ENCODE assay signal across 18 cellular contexts in the genomic region with DNA sequence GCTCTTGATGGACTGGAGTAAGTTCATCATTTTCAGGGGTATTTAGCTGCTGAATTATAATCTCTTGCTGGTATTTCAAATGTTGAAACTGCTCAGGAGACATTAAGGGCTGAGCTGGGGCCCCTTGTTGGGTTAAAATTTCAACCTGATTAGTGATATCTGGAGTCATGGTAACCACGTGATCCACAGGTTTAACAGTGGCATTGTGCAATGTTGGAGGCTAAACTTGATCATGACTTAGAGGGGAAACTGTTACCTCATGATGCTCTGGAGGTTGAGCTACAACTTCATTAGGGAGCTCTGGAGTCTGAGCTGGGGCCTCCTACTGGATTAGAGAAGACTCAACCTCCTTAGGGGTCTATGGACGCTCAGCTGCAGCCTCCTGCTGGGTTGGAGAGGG. TPM values are rescaled to one million over a fixed set of nuclear protein-coding genes. Genes with fewer than 3 reads are reported as not detected.
A peak's percentile ranks its signal among the peaks of the same experiment; 100 is the strongest.
DNase-seq lines count a peak whose midpoint lies in the region; ATAC-seq, FAIRE-seq and TF ChIP-seq lines count a peak whose summit lies in the region.
"Had no signal": no experiment of that assay in that cellular context is flagged by ENCODE, and none has a peak within 500 bp of the region (broad histone marks: within the 10 kb centered on the region; RNA-seq: fewer than 3 reads in every experiment).

No MANE protein-coding gene starts in this region.

- no peaks in the 10 kb centered on the region for H3K79me2 ChIP-seq in GM12878 (ENCODE audit: control insufficient read depth, insufficient read depth, low read length)
- no peaks in the 10 kb centered on the region for H3K79me2 ChIP-seq in GM23248 (ENCODE audit: insufficient read depth)

- no TSS peak for BruUV-seq in GM12878 (replicated peaks; lab: Mats Ljungman, UMichigan)

- CTCF ChIA-PET in GM12878 (lab: Yijun Ruan, JAX), result interaction anchor here (0.9 to 2.5 kb wide), 6 partner anchors 10 to 405 kb away, joined by 3 to 14 read pairs (median 6); no protein-coding TSS in a partner anchor

- peak; percentile 63 for ATAC-seq in activated naive CD8-positive, alpha-beta T cell treated with anti-CD3 and anti-CD28 coated beads, Interleukin-2, amount 50 U/mL, for 24 hours
- ATAC-seq in GM12878 (no peak), left ventricle myocardium superior (no peak)
- peak; percentile 51 for ATAC-seq in stimulated activated effector memory CD8-positive, alpha-beta T cell treated with anti-CD3 and anti-CD28 coated beads, Interleukin-12 subunit alpha, Interleukin-12 subunit beta, amount 100 ng/mL, for 72 hours

- H3K36me3 ChIP-seq in GM12878 (ENCODE audit: control insufficient read depth in 2 of 2, insufficient read depth in 2 of 2, low read length in 1 of 2) (no peaks in the 10 kb centered on the region), GM23248 (ENCODE audit: low read depth) (no peaks in the 10 kb centered on the region)
- H3K36me3 ChIP-seq: BE2C, HAP-1 had no signal

- SMC1A ChIA-PET in GM12878 (lab: Charles Lee; ENCODE audit: uncharacterized antibody, unreplicated experiment), result interaction anchor here (2.2 kb wide), 1 partner anchor 15 kb away, joined by 8 read pairs; no protein-coding TSS in a partner anchor

- FAIRE-seq in GM19239 (lab: Jason Lieb, UNC) (peak; percentile 67), GM12878 (lab: Jason Lieb, UNC) (no peak)
- FAIRE-seq: A204.1, H1 had no signal

- DNase-seq in activated naive CD8-positive, alpha-beta T cell treated with anti-CD3 and anti-CD28 coated beads, Interleukin-2, amount 50 U/mL, for 24 hours, result no peak
- DNase-seq in activated naive CD8-positive, alpha-beta T cell treated with anti-CD3 and anti-CD28 coated beads for 36 hours, result no peak
- DNase-seq in GM19239 (ENCODE audit: insufficient read length, low spot score), result no peak
- no peak for DNase-seq in GM12878 (ENCODE audit: low read depth, low spot score)
- no peak for DNase-seq in stimulated activated effector memory CD8-positive, alpha-beta T cell treated with anti-CD3 and anti-CD28 coated beads, Interleukin-12 subunit alpha, Interleukin-12 subunit beta, amount 100 ng/mL, for 72 hours (ENCODE audit: low spot score in 2 of 2)
- no peak for DNase-seq in GM23248
- DNase-seq in stimulated activated CD4-positive, alpha-beta T cell treated with anti-CD3 and anti-CD28 coated beads, Interleukin-4, amount 100 ng/mL, for 1 hour, result no peak
- DNase-seq in left ventricle myocardium superior, result no peak
- DNase-seq: BE2C; CD4-positive, alpha-beta memory T cell; DMS79 had no signal

- H3K4me1 Mint-ChIP-seq in activated naive CD8-positive, alpha-beta T cell treated with anti-CD3 and anti-CD28 coated beads, Interleukin-2, amount 50 U/mL, for 24 hours, result peaks cover 24% of the 10 kb centered on the region
- H3K4me1 Mint-ChIP-seq in activated naive CD8-positive, alpha-beta T cell treated with anti-CD3 and anti-CD28 coated beads for 36 hours, result peaks cover 27% of the 10 kb centered on the region
- peaks cover 12% of the 10 kb centered on the region for H3K4me1 Mint-ChIP-seq in stimulated activated effector memory CD8-positive, alpha-beta T cell treated with anti-CD3 and anti-CD28 coated beads, Interleukin-12 subunit alpha, Interleukin-12 subunit beta, amount 100 ng/mL, for 72 hours

- RAD21 ChIA-PET in GM12878 (lab: Charles Lee; ENCODE audit: unreplicated experiment), result no interaction called here

- no peak overlapping the region for H2AFZ ChIP-seq in GM12878 (ENCODE audit: control insufficient read depth, low read depth, low read length)
- H2AFZ ChIP-seq in GM23248, result no peak overlapping the region

- POLR2A ChIA-PET in GM12878 (lab: Charles Lee), result no interaction called here

- H3K9me3 ChIP-seq in GM12878 (replicated peaks; ENCODE audit: control insufficient read depth, insufficient read depth, low read length) (no peaks in the 10 kb centered on the region), GM23248 (ENCODE audit: low read depth) (no peaks in the 10 kb centered on the region)
- H3K9me3 ChIP-seq: BE2C, HAP-1 had no signal

- H3K27me3 Mint-ChIP-seq in activated naive CD8-positive, alpha-beta T cell treated with anti-CD3 and anti-CD28 coated beads, Interleukin-2, amount 50 U/mL, for 24 hours, result peaks cover 8% of the 10 kb centered on the region
- peaks cover 9% of the 10 kb centered on the region for H3K27me3 Mint-ChIP-seq in activated naive CD8-positive, alpha-beta T cell treated with anti-CD3 and anti-CD28 coated beads for 36 hours

- in situ Hi-C loops in GM12878 (cut with MboI), result no loop called here
- in situ Hi-C loops in GM23248 (cut with MboI), result no loop called here

- H3K27me3 ChIP-seq in GM12878 (replicated peaks in 1 of 2; ENCODE audit: control insufficient read depth in 2 of 2, insufficient read depth in 2 of 2, low read length in 1 of 2) (peaks cover 0 to 5% of the 10 kb centered on the region in 2 experiments; a peak in 2 of 4 replicates), GM23248 (replicated peaks; ENCODE audit: insufficient read depth) (peaks cover 24% of the 10 kb centered on the region)

- H3K9ac ChIP-seq in GM12878 (ENCODE audit: control insufficient read depth, insufficient read depth, low read length) (no peak overlapping the region), GM23248 (no peak overlapping the region)

- no peak for TF ChIP-seq POLR2A in GM12878 (IDR thresholded peaks at IDR 0.05; ENCODE audit: low read depth, low read length)

- H3K27ac ChIP-seq in GM12878 (ENCODE audit: control insufficient read depth, insufficient read depth) (no peak overlapping the region), GM23248 (no peak overlapping the region)
- H3K27ac ChIP-seq: C4-2B, HL-60 had no signal

- TF ChIP-seq CTCF in GM12878 (IDR thresholded peaks at IDR 0.05 in 2 of 3, conservative IDR thresholded peaks at IDR 0.05 in 1 of 3; ENCODE audit: control insufficient read depth in 2 of 3, extremely low read depth in 1 of 3, insufficient read depth in 1 of 3, low read depth in 3 of 3, low read length in 3 of 3), result no peak

- TF ChIP-seq RAD21 in GM12878 (IDR thresholded peaks at IDR 0.05; ENCODE audit: insufficient read depth, low read depth, low read length), result no peak

- H3F3A ChIP-seq in GM23248 (ENCODE audit: insufficient read depth), result no peaks in the 10 kb centered on the region

- 15% methylated on average over 2 of the region's 2 CpGs for WGBS in GM12878 (ENCODE audit: insufficient coverage, insufficient replicate concordance, low lambda C conversion rate, missing lambda C conversion rate)
- 51 to 63% methylated on average over 2 of the region's 2 CpGs for WGBS in GM23248 (ENCODE audit: low coverage in 1 of 2, low lambda C conversion rate in 2 of 2, missing lambda C conversion rate in 2 of 2), 2 experiments

- intact Hi-C loops in GM12878 (cut with micrococcal nuclease; ENCODE audit: unreplicated experiment), result no loop called here
- intact Hi-C loops in left ventricle myocardium superior (cut with micrococcal nuclease), result no loop called here

- H3K4me2 ChIP-seq in GM12878 (ENCODE audit: control insufficient read depth, insufficient read depth) (0 out of 2 replicates have a peak overlapping the region, but pooled peaks have one; percentile 2), GM23248 (ENCODE audit: unreplicated experiment) (no peak overlapping the region)

- H3K4me1 ChIP-seq in GM12878 (ENCODE audit: control insufficient read depth, insufficient read depth, low read length) (no peaks in the 10 kb centered on the region; the same call in 1 of the 2 replicates), GM23248 (ENCODE audit: insufficient read depth) (no peaks in the 10 kb centered on the region)
- H3K4me1 ChIP-seq: HAP-1 had no signal

- TF ChIP-seq EP300 in GM12878 (IDR thresholded peaks at IDR 0.05; ENCODE audit: borderline replicate concordance in 1 of 2, control insufficient read depth in 1 of 2, low read depth in 2 of 2, low read length in 2 of 2), result no peak

- H4K20me1 ChIP-seq in GM12878 (ENCODE audit: control insufficient read depth, insufficient read depth) (no peaks in the 10 kb centered on the region; the same call in 1 of the 2 replicates), GM23248 (ENCODE audit: insufficient read depth) (no peaks in the 10 kb centered on the region)

- no peak overlapping the region for H3K27ac Mint-ChIP-seq in activated naive CD8-positive, alpha-beta T cell treated with anti-CD3 and anti-CD28 coated beads, Interleukin-2, amount 50 U/mL, for 24 hours
- H3K27ac Mint-ChIP-seq in activated naive CD8-positive, alpha-beta T cell treated with anti-CD3 and anti-CD28 coated beads for 36 hours, result no peak overlapping the region
- H3K27ac Mint-ChIP-seq in stimulated activated effector memory CD8-positive, alpha-beta T cell treated with anti-CD3 and anti-CD28 coated beads, Interleukin-12 subunit alpha, Interleukin-12 subunit beta, amount 100 ng/mL, for 72 hours, result no peak overlapping the region
- H3K27ac Mint-ChIP-seq: CD4-positive, alpha-beta memory T cell had no signal

- no peaks in the 10 kb centered on the region for H3K36me3 Mint-ChIP-seq in activated naive CD8-positive, alpha-beta T cell treated with anti-CD3 and anti-CD28 coated beads, Interleukin-2, amount 50 U/mL, for 24 hours (ENCODE audit: low read depth)
- no peaks in the 10 kb centered on the region for H3K36me3 Mint-ChIP-seq in activated naive CD8-positive, alpha-beta T cell treated with anti-CD3 and anti-CD28 coated beads for 36 hours
- H3K36me3 Mint-ChIP-seq in stimulated activated effector memory CD8-positive, alpha-beta T cell treated with anti-CD3 and anti-CD28 coated beads, Interleukin-12 subunit alpha, Interleukin-12 subunit beta, amount 100 ng/mL, for 72 hours, result no peaks in the 10 kb centered on the region
- H3K36me3 Mint-ChIP-seq: CD4-positive, alpha-beta memory T cell had no signal

- H3K4me3 ChIP-seq in GM12878 (no peak overlapping the region), GM23248 (no peak overlapping the region)
- H3K4me3 ChIP-seq: HAP-1 had no signal

- H3K4me3 Mint-ChIP-seq in activated naive CD8-positive, alpha-beta T cell treated with anti-CD3 and anti-CD28 coated beads, Interleukin-2, amount 50 U/mL, for 24 hours, result no peak overlapping the region
- no peak overlapping the region for H3K4me3 Mint-ChIP-seq in activated naive CD8-positive, alpha-beta T cell treated with anti-CD3 and anti-CD28 coated beads for 36 hours
- no peak overlapping the region for H3K4me3 Mint-ChIP-seq in stimulated activated effector memory CD8-positive, alpha-beta T cell treated with anti-CD3 and anti-CD28 coated beads, Interleukin-12 subunit alpha, Interleukin-12 subunit beta, amount 100 ng/mL, for 72 hours

- H3K9me2 ChIP-seq in GM23248 (ENCODE audit: insufficient read depth), result no peaks in the 10 kb centered on the region

- no peaks in the 10 kb centered on the region for H3K9me3 Mint-ChIP-seq in activated naive CD8-positive, alpha-beta T cell treated with anti-CD3 and anti-CD28 coated beads, Interleukin-2, amount 50 U/mL, for 24 hours
- no peaks in the 10 kb centered on the region for H3K9me3 Mint-ChIP-seq in activated naive CD8-positive, alpha-beta T cell treated with anti-CD3 and anti-CD28 coated beads for 36 hours
- H3K9me3 Mint-ChIP-seq in stimulated activated effector memory CD8-positive, alpha-beta T cell treated with anti-CD3 and anti-CD28 coated beads, Interleukin-12 subunit alpha, Interleukin-12 subunit beta, amount 100 ng/mL, for 72 hours, result no peaks in the 10 kb centered on the region
- H3K9me3 Mint-ChIP-seq: CD4-positive, alpha-beta memory T cell had no signal

RNA-seq across cellular contexts. Expression of gene MPP2, which starts 17.2 kb away (rescaled TPM):
- 1 to 10 TPM; 5.2 to 6.5 TPM for total RNA-seq in activated naive CD8-positive, alpha-beta T cell treated with anti-CD3 and anti-CD28 coated beads for 36 hours
- 0.52 TPM in 1 of 2 replicates, not detected in the other for total RNA-seq in GM12878 (2013; cell fraction: nucleolus; rRNA removed)
- total RNA-seq in GM12878 (2014; rRNA removed) (0.11 and 0.16 TPM in 2 replicates), GM12878 (2014; rRNA removed; fragmentation: Illumina TruSeq; extraction: Trizol) (0.14 and 0.18 TPM in 2 replicates), GM12878 (2021) (0.21 and 0.56 TPM in 2 replicates), left ventricle myocardium superior (17.1 TPM)
- polyA plus RNA-seq in GM12878 (2011; ENCODE audit: low read depth), result 0.05 TPM
- polyA plus RNA-seq in GM12878 (2011; rRNA removed) (0.07 and 0.23 TPM in 2 replicates), GM12878 (2014; fragmentation: Illumina TruSeq; extraction: Trizol) (0.22 TPM in 1 of 2 replicates, not detected in the other), GM12878 (2014; fragmentation: Nextera tagmentation; extraction: Ambion mirVana) (under 1 TPM in 1 of 2 experiments, not detected in 1; 0.02 TPM), GM12878 (2014; rRNA removed) (0.12 and 0.13 TPM in 2 replicates), GM12878 (2016; fragmentation: Nextera tagmentation; extraction: Ambion mirVana) (under 1 TPM in 1 of 2 experiments, not detected in 1; 0.11 TPM), GM23248 (2016; fragmentation: Nextera tagmentation; extraction: Ambion mirVana) (3.8 and 4.1 TPM in 2 replicates)
- polyA plus RNA-seq in GM12878 (2011; cell fraction: cytosol; rRNA removed), result 0.07 and 0.13 TPM in 2 replicates
- polyA plus RNA-seq in GM12878 (2011; cell fraction: nucleus; rRNA removed), result 0.19 and 0.21 TPM in 2 replicates
- polyA plus RNA-seq in GM12878 (2012), result 0.20 and 0.65 TPM in 2 replicates
- polyA minus RNA-seq in GM12878 (2011; rRNA and poly(A)+ RNA removed), result 0.29 and 0.52 TPM in 2 replicates
- polyA minus RNA-seq in GM12878 (2011; cell fraction: cytosol; rRNA and poly(A)+ RNA removed), result 0.67 TPM in 1 of 2 replicates, not detected in the other
- polyA minus RNA-seq in GM12878 (2011; cell fraction: nucleus; rRNA and poly(A)+ RNA removed), result 0.36 and 0.38 TPM in 2 replicates
- 5.1 and 13.8 TPM in 2 replicates for total RNA-seq in GM23248 (2014; rRNA removed; shearing (Covaris generic))

RNA-seq across cellular contexts. Expression of gene PPY, which starts 17.7 kb away (rescaled TPM):
- total RNA-seq in activated naive CD8-positive, alpha-beta T cell treated with anti-CD3 and anti-CD28 coated beads for 36 hours, result not detected
- not detected in 2 replicates for total RNA-seq in GM12878 (2013; cell fraction: nucleolus; rRNA removed)
- total RNA-seq in GM12878 (2014; rRNA removed) (not detected in 2 replicates), GM12878 (2014; rRNA removed; fragmentation: Illumina TruSeq; extraction: Trizol) (not detected in 2 replicates), GM12878 (2021) (not detected in 2 replicates), left ventricle myocardium superior (not detected)
- polyA plus RNA-seq in GM12878 (2011; ENCODE audit: low read depth), result not detected
- polyA plus RNA-seq in GM12878 (2011; rRNA removed) (not detected in 2 replicates), GM12878 (2014; fragmentation: Illumina TruSeq; extraction: Trizol) (not detected in 2 replicates), GM12878 (2014; fragmentation: Nextera tagmentation; extraction: Ambion mirVana) (not detected), GM12878 (2014; rRNA removed) (not detected in 2 replicates), GM12878 (2016; fragmentation: Nextera tagmentation; extraction: Ambion mirVana) (under 1 TPM in 1 of 2 experiments, not detected in 1; 0.91 TPM), GM23248 (2016; fragmentation: Nextera tagmentation; extraction: Ambion mirVana) (not detected in 2 replicates)
- 0.25 TPM in 1 of 2 replicates, not detected in the other for polyA plus RNA-seq in GM12878 (2011; cell fraction: cytosol; rRNA removed)
- not detected in 2 replicates for polyA plus RNA-seq in GM12878 (2011; cell fraction: nucleus; rRNA removed)
- not detected in 2 replicates for polyA plus RNA-seq in GM12878 (2012)
- not detected in 2 replicates for polyA minus RNA-seq in GM12878 (2011; rRNA and poly(A)+ RNA removed)
- polyA minus RNA-seq in GM12878 (2011; cell fraction: cytosol; rRNA and poly(A)+ RNA removed), result not detected in 2 replicates
- not detected in 2 replicates for polyA minus RNA-seq in GM12878 (2011; cell fraction: nucleus; rRNA and poly(A)+ RNA removed)
- not detected in 2 replicates for total RNA-seq in GM23248 (2014; rRNA removed; shearing (Covaris generic))
- total RNA-seq: CD4-positive, alpha-beta memory T cell; G401; H1 had no signal
- polyA plus RNA-seq: AG04450; CD4-positive, alpha-beta memory T cell had no signal

RNA-seq across cellular contexts. Expression of gene PYY, which starts 29.2 kb away (rescaled TPM):
- not detected for total RNA-seq in activated naive CD8-positive, alpha-beta T cell treated with anti-CD3 and anti-CD28 coated beads for 36 hours
- total RNA-seq in GM12878 (2013; cell fraction: nucleolus; rRNA removed), result not detected in 2 replicates
- total RNA-seq in GM12878 (2014; rRNA removed), result not detected in 2 replicates
- not detected in 2 replicates for total RNA-seq in GM12878 (2014; rRNA removed; fragmentation: Illumina TruSeq; extraction: Trizol)
- total RNA-seq in GM12878 (2021), result not detected in 2 replicates
- polyA plus RNA-seq in GM12878 (2011; ENCODE audit: low read depth), result not detected
- polyA plus RNA-seq in GM12878 (2011; rRNA removed), result 0.07 TPM in 1 of 2 replicates, not detected in the other
- polyA plus RNA-seq in GM12878 (2011; cell fraction: cytosol; rRNA removed), result not detected in 2 replicates
- 0.21 TPM in 1 of 2 replicates, not detected in the other for polyA plus RNA-seq in GM12878 (2011; cell fraction: nucleus; rRNA removed)
- polyA plus RNA-seq in GM12878 (2012), result 0.11 TPM in 1 of 2 replicates, not detected in the other
- not detected in 2 replicates for polyA plus RNA-seq in GM12878 (2014; fragmentation: Illumina TruSeq; extraction: Trizol)
- not detected for polyA plus RNA-seq in GM12878 (2014; fragmentation: Nextera tagmentation; extraction: Ambion mirVana)
- 0.18 TPM in 1 of 2 replicates, not detected in the other for polyA plus RNA-seq in GM12878 (2014; rRNA removed)
- polyA plus RNA-seq in GM12878 (2016; fragmentation: Nextera tagmentation; extraction: Ambion mirVana), result not detected
- polyA minus RNA-seq in GM12878 (2011; rRNA and poly(A)+ RNA removed), result not detected in 2 replicates
- polyA minus RNA-seq in GM12878 (2011; cell fraction: cytosol; rRNA and poly(A)+ RNA removed), result not detected in 2 replicates
- polyA minus RNA-seq in GM12878 (2011; cell fraction: nucleus; rRNA and poly(A)+ RNA removed), result not detected in 2 replicates
- total RNA-seq in GM23248 (2014; rRNA removed; shearing (Covaris generic)), result not detected in 2 replicates
- not detected in 2 replicates for polyA plus RNA-seq in GM23248 (2016; fragmentation: Nextera tagmentation; extraction: Ambion mirVana)
- not detected for total RNA-seq in left ventricle myocardium superior
- total RNA-seq: CD4-positive, alpha-beta memory T cell; G401 had no signal
- polyA plus RNA-seq: AG04450; CD4-positive, alpha-beta memory T cell had no signal

Comparison
In these comparisons a context has a peak if more than half of its experiments do, and no peak if none do; other contexts are left out.
1. ATAC-seq: peak in activated naive CD8-positive, alpha-beta T cell treated with anti-CD3 and anti-CD28 coated beads, Interleukin-2, amount 50 U/mL, for 24 hours (single experiment) and stimulated activated effector memory CD8-positive, alpha-beta T cell treated with anti-CD3 and anti-CD28 coated beads, Interleukin-12 subunit alpha, Interleukin-12 subunit beta, amount 100 ng/mL, for 72 hours (single experiment); none in GM12878 (single experiment) and left ventricle myocardium superior (single experiment).